ENCODE assay signal across 8 cellular contexts in the genomic region with DNA sequence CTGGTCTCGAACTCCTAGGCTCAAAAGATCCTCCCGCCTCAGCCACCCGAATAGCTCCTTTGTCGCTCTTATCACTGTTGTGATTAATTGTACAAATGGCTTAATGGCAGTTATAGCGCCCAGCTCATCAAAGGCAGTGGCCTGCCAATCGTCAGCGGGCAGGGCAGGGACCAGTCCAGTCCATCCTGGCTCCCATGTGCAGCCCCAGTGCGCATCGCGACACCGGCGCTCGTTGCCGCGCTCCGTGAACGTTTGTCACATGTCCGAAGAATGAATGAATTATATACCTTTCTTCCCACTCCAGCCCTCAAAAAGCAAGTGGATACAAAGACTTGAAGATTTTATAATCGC. TPM values are rescaled to one million over a fixed set of nuclear protein-coding genes. Genes with fewer than 3 reads are reported as not detected.
DNase-seq lines count a peak whose midpoint lies in the region; ATAC-seq lines count a peak whose summit lies in the region.

No MANE protein-coding gene starts in this region.

- peak overlapping the region; percentile 94 for H3K4me3 Mint-ChIP-seq in T-helper 17 cell
- H3K4me3 Mint-ChIP-seq in stimulated activated naive CD8-positive, alpha-beta T cell treated with anti-CD3 and anti-CD28 coated beads, Interleukin-15, amount 100 ng/mL, for 72 hours, result peak overlapping the region; percentile 94 to 99

- H3K4me1 Mint-ChIP-seq in T-helper 17 cell, result peaks cover 26% of the 10 kb centered on the region
- H3K4me1 Mint-ChIP-seq in stimulated activated naive CD8-positive, alpha-beta T cell treated with anti-CD3 and anti-CD28 coated beads, Interleukin-15, amount 100 ng/mL, for 72 hours, result peaks cover 37% of the 10 kb centered on the region

- H3K27ac Mint-ChIP-seq in T-helper 17 cell, result peak overlapping the region; percentile 99
- peak overlapping the region; percentile 96 for H3K27ac Mint-ChIP-seq in stimulated activated naive CD8-positive, alpha-beta T cell treated with anti-CD3 and anti-CD28 coated beads, Interleukin-15, amount 100 ng/mL, for 72 hours

- ATAC-seq in T-helper 17 cell (peak; percentile 10), HG02973 (IDR thresholded peaks at IDR 0.05; ENCODE audit: unreplicated experiment) (no peak)
- peak; percentile 75 for ATAC-seq in stimulated activated naive CD8-positive, alpha-beta T cell treated with anti-CD3 and anti-CD28 coated beads, Interleukin-15, amount 100 ng/mL, for 72 hours

- peak; percentile 86 to 93 (median 91) for DNase-seq in NCI-H1417 (lab: John Stamatoyannopoulos, UW)
- no peak for DNase-seq in NCI-H1417 treated with DMSO at 0.1 percent for 48 hours (lab: John Stamatoyannopoulos, UW)
- no peak for DNase-seq in T-helper 17 cell
- DNase-seq in lung microvascular endothelial cell (ENCODE audit: low read depth in 2 of 2), result peak; percentile 70 to 85
- peak; percentile 74 to 78 for DNase-seq in stimulated activated naive CD8-positive, alpha-beta T cell treated with anti-CD3 and anti-CD28 coated beads, Interleukin-15, amount 100 ng/mL, for 72 hours

- H3K9me3 ChIP-seq in KOPT-K1 (ENCODE audit: insufficient read depth, low read length, poor library complexity, severe bottlenecking) (no peaks in the 10 kb centered on the region), T-helper 17 cell (ENCODE audit: control insufficient read depth, low read length, poor library complexity, severe bottlenecking) (no peaks in the 10 kb centered on the region), duodenal mucosa (ENCODE audit: control insufficient read depth in 1 of 2, low read length in 2 of 2) (no peaks in the 10 kb centered on the region)

- H3K9ac ChIP-seq in duodenal mucosa (ENCODE audit: low read depth in 1 of 2, low read length in 2 of 2), result peak overlapping the region; percentile 73 to 84

- H3K36me3 ChIP-seq in KOPT-K1 (ENCODE audit: insufficient read depth, low read length), result peaks cover 25% of the 10 kb centered on the region; the same call in 1 of the 2 replicates
- H3K36me3 ChIP-seq in duodenal mucosa (ENCODE audit: control insufficient read depth in 1 of 2, insufficient read depth in 2 of 2, low read length in 2 of 2), result no peaks in the 10 kb centered on the region

- peak overlapping the region; percentile 75 to 83 for H3K4me3 ChIP-seq in duodenal mucosa (ENCODE audit: low read depth in 1 of 2, low read length in 2 of 2)

- H3K36me3 Mint-ChIP-seq in T-helper 17 cell (ENCODE audit: low read depth), result no peaks in the 10 kb centered on the region

- H3K27ac ChIP-seq in KOPT-K1 (ENCODE audit: low read depth, low read length, poor library complexity, severe bottlenecking) (peak overlapping the region; percentile 97), duodenal mucosa (ENCODE audit: low read depth, low read length) (peak overlapping the region; percentile 71)

- H3K27me3 ChIP-seq in duodenal mucosa (ENCODE audit: control insufficient read depth in 1 of 2, insufficient read depth in 2 of 2, low read length in 2 of 2), result no peaks in the 10 kb centered on the region

- H3K4me1 ChIP-seq in duodenal mucosa (ENCODE audit: control insufficient read depth in 1 of 2, insufficient read depth in 2 of 2, low read length in 2 of 2), result peaks cover 9 to 15% of the 10 kb centered on the region in 2 donors

- H3K27me3 Mint-ChIP-seq in T-helper 17 cell, result no peaks in the 10 kb centered on the region
- no peaks in the 10 kb centered on the region for H3K27me3 Mint-ChIP-seq in stimulated activated naive CD8-positive, alpha-beta T cell treated with anti-CD3 and anti-CD28 coated beads, Interleukin-15, amount 100 ng/mL, for 72 hours

- peaks cover 0 to 5% of the 10 kb centered on the region in 2 donors for H3K9me3 Mint-ChIP-seq in stimulated activated naive CD8-positive, alpha-beta T cell treated with anti-CD3 and anti-CD28 coated beads, Interleukin-15, amount 100 ng/mL, for 72 hours

RNA-seq across cellular contexts. Expression of a gene that starts 18.4 kb away (rescaled TPM):
- total RNA-seq in T-helper 17 cell, result 10 to 100 TPM; 20.7 to 28.5 TPM
- 28.8 and 31.6 TPM in 2 replicates for total RNA-seq in lung microvascular endothelial cell

RNA-seq across cellular contexts. Expression of a gene that starts 19.2 kb away (rescaled TPM):
- total RNA-seq in T-helper 17 cell, result 10 to 100 TPM; 34.6 to 38.4 TPM
- 7.9 and 9.2 TPM in 2 replicates for total RNA-seq in lung microvascular endothelial cell

RNA-seq across cellular contexts. Expression of a gene that starts 28.4 kb away (rescaled TPM):
- total RNA-seq in T-helper 17 cell (1 to 10 TPM; 8.6 to 9.3 TPM), lung microvascular endothelial cell (2.4 and 3.0 TPM in 2 replicates)

RNA-seq across cellular contexts. Expression of a gene that starts 35.3 kb away (rescaled TPM):
- 10 to 100 TPM; 60.1 to 69.4 TPM for total RNA-seq in T-helper 17 cell
- 24.8 and 34.1 TPM in 2 replicates for total RNA-seq in lung microvascular endothelial cell

RNA-seq across cellular contexts. Expression of a gene that starts 46.4 kb away (rescaled TPM):
- total RNA-seq in T-helper 17 cell (10 to 100 TPM; 54.8 to 57.8 TPM), lung microvascular endothelial cell (12.2 and 24.0 TPM in 2 replicates)

Comparison
In these comparisons a context has a peak if more than half of its experiments do, and no peak if none do; other contexts are left out.
1. DNase-seq: peak in NCI-H1417 (3 of 3), lung microvascular endothelial cell (2 of 2) and stimulated activated naive CD8-positive, alpha-beta T cell treated with anti-CD3 and anti-CD28 coated beads, Interleukin-15, amount 100 ng/mL, for 72 hours (2 of 2); none in NCI-H1417 treated with DMSO at 0.1 percent for 48 hours (single experiment) and T-helper 17 cell (0 of 3).